In the genomic region with DNA sequence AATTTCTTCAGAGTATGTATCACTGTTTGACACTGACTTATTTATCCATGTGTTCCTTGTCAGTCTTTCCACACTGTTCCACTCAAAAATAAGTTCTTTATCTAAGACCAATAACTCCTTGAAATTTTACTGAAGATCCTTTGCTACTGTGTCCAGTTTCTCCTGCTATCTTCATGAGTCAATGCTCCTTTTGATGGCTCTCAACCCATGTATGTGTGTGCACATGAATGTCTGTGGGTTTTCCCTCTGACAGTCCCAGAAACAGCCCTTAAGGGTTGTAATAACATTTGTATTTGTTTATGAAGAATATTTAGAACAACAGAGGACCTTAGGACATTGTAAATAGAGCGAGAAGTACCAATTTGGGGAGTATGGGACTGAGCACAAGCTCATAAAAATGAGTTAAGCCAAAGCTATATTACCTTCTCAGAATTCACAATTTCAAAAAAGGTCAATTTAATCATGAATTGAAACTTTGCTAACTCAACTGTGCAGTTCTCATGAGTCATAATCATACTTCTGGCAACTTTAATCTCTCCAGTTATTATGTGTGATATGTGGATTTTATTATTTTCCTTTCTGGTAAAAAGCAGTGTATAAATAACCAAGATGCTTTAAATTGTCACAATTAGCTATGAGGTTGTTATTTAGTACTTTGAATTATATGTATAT, we compare ENCODE assay signal across 21 cellular contexts.
DNase-seq lines count a peak whose midpoint lies in the region; ATAC-seq and TF ChIP-seq lines count a peak whose summit lies in the region.
"Had no signal": no experiment of that assay in that cellular context is flagged by ENCODE, and none has a peak within 500 bp of the region (broad histone marks: within the 10 kb centered on the region; RNA-seq: fewer than 3 reads in every experiment).

No MANE protein-coding gene starts in this region.

- H3K4me1 Mint-ChIP-seq in activated T-helper 2 cell treated with anti-CD3 and anti-CD28 coated beads, Interferon-gamma antibody, Interleukin-2, Interleukin-4, amounts not matched to agents 10 μg/mL and 5 μg/mL and 100 μg/mL, durations not matched to agents 14 hours and 24 hours and 36 hours (ENCODE audit: low read depth), result no peaks in the 10 kb centered on the region
- H3K4me1 Mint-ChIP-seq: CD4-positive, alpha-beta memory T cell had no signal

- WGBS in spleen, 5 donors, result 55 to 72% (median 63%) methylated on average over 1 of the region's 1 CpG

- no peak overlapping the region for H3K27ac Mint-ChIP-seq in activated T-helper 2 cell treated with anti-CD3 and anti-CD28 coated beads, Interferon-gamma antibody, Interleukin-2, Interleukin-4, amounts not matched to agents 10 μg/mL and 5 μg/mL and 100 μg/mL, durations not matched to agents 14 hours and 24 hours and 36 hours
- H3K27ac Mint-ChIP-seq: CD4-positive, alpha-beta memory T cell had no signal

- DNase-seq in glomerular visceral epithelial cell (ENCODE audit: extremely low spot score), result peak; percentile 1
- DNase-seq in activated T-helper 2 cell treated with anti-CD3 and anti-CD28 coated beads, Interferon-gamma antibody, Interleukin-2, Interleukin-4, amounts not matched to agents 10 μg/mL and 5 μg/mL and 100 μg/mL, durations not matched to agents 14 hours and 24 hours and 36 hours (ENCODE audit: low spot score), result no peak
- no peak for DNase-seq in GM10266 (ENCODE audit: extremely low spot score)
- DNase-seq in spleen, result no peak
- DNase-seq: Calu3; CD4-positive, alpha-beta memory T cell; GOT3; KG1; NCI-H1417 treated with DMSO at 0.1 percent for 48 hours; NCI-H2029 treated with DMSO at 0.1 percent for 48 hours; NCI-H2171 treated with DMSO at 0.1 percent for 48 hours; NCI-H510A treated with DMSO at 0.1 percent for 48 hours; NCI-H82 had no signal

- ATAC-seq in GM18508 (IDR thresholded peaks at IDR 0.05; ENCODE audit: insufficient read depth, unreplicated experiment) (peak; percentile 86), GM19467 (IDR thresholded peaks at IDR 0.05; ENCODE audit: unreplicated experiment) (peak; percentile 43), HG03175 (IDR thresholded peaks at IDR 0.05; ENCODE audit: unreplicated experiment) (peak; percentile 70), HG03196 (IDR thresholded peaks at IDR 0.05; ENCODE audit: unreplicated experiment) (no peak)
- ATAC-seq: HepG2, Panc1, Right ventricle myocardium inferior had no signal

- H3K36me3 ChIP-seq in spleen, result no peaks in the 10 kb centered on the region

- no peaks in the 10 kb centered on the region for H3K36me3 Mint-ChIP-seq in activated T-helper 2 cell treated with anti-CD3 and anti-CD28 coated beads, Interferon-gamma antibody, Interleukin-2, Interleukin-4, amounts not matched to agents 10 μg/mL and 5 μg/mL and 100 μg/mL, durations not matched to agents 14 hours and 24 hours and 36 hours (ENCODE audit: low read depth)
- H3K36me3 Mint-ChIP-seq: CD4-positive, alpha-beta memory T cell had no signal

- no peaks in the 10 kb centered on the region for H3K27me3 Mint-ChIP-seq in activated T-helper 2 cell treated with anti-CD3 and anti-CD28 coated beads, Interferon-gamma antibody, Interleukin-2, Interleukin-4, amounts not matched to agents 10 μg/mL and 5 μg/mL and 100 μg/mL, durations not matched to agents 14 hours and 24 hours and 36 hours (ENCODE audit: low read depth)
- H3K27me3 Mint-ChIP-seq: CD4-positive, alpha-beta memory T cell had no signal

- H3K27me3 ChIP-seq in spleen (replicated peaks in 1 of 7), result no peaks in the 10 kb centered on the region

- no peaks in the 10 kb centered on the region for H3K4me1 ChIP-seq in spleen

- intact Hi-C loops in activated T-helper 2 cell treated with anti-CD3 and anti-CD28 coated beads, Interferon-gamma antibody, Interleukin-2, Interleukin-4, amounts not matched to agents 10 μg/mL and 5 μg/mL and 100 μg/mL, durations not matched to agents 14 hours and 24 hours and 36 hours (cut with micrococcal nuclease), result no loop called here
- intact Hi-C loops in spleen (cut with DNase I; ENCODE audit: low total_unique reads), result no loop called here

- no peak overlapping the region for H3K4me3 ChIP-seq in spleen
- H3K4me3 ChIP-seq: SK-N-MC had no signal

- no peaks in the 10 kb centered on the region for H3K9me3 ChIP-seq in spleen

- TF ChIP-seq POLR2A in spleen (IDR thresholded peaks at IDR 0.05), result no peak

- peaks cover 8% of the 10 kb centered on the region for H3K9me3 Mint-ChIP-seq in activated T-helper 2 cell treated with anti-CD3 and anti-CD28 coated beads, Interferon-gamma antibody, Interleukin-2, Interleukin-4, amounts not matched to agents 10 μg/mL and 5 μg/mL and 100 μg/mL, durations not matched to agents 14 hours and 24 hours and 36 hours

- TF ChIP-seq CTCF in GM10266 (IDR thresholded peaks at IDR 0.05; ENCODE audit: control insufficient read depth, insufficient read depth, low read depth, missing control alignments) (no peak), spleen (IDR thresholded peaks at IDR 0.05 in 8 of 11, conservative IDR thresholded peaks at IDR 0.05 in 3 of 11) (no peak)

- H3K4me3 Mint-ChIP-seq in activated T-helper 2 cell treated with anti-CD3 and anti-CD28 coated beads, Interferon-gamma antibody, Interleukin-2, Interleukin-4, amounts not matched to agents 10 μg/mL and 5 μg/mL and 100 μg/mL, durations not matched to agents 14 hours and 24 hours and 36 hours (ENCODE audit: low read depth), result no peak overlapping the region
- H3K4me3 Mint-ChIP-seq: CD4-positive, alpha-beta memory T cell had no signal

- no peak overlapping the region for H3K27ac ChIP-seq in spleen
- H3K27ac ChIP-seq: SK-N-MC had no signal
